Comparison of ENCODE assay signal across 18 cellular contexts in the genomic region with DNA sequence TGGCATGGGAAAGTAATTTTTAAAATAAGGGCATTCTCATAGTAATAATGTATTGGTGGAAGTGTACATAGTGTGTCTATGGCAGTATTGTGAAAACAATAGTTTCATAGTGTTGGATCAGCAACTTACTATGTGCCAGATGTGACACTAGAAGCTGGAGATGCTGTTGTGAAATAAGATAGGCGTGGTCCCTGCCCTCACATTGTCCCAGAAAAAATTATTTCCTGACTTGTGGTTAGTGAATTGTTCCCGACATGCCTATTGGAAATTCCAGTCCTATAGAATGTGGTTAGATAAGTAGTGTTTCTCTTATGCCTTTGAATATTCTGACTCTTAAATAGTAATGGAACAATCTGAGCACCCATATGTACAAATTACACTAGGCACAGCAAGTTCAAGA. TPM values are rescaled to one million over a fixed set of nuclear protein-coding genes. Genes with fewer than 3 reads are reported as not detected.
DNase-seq lines count a peak whose midpoint lies in the region; ATAC-seq and TF ChIP-seq lines count a peak whose summit lies in the region.
"Had no signal": no experiment of that assay in that cellular context is flagged by ENCODE, and none has a peak within 500 bp of the region (broad histone marks: within the 10 kb centered on the region; RNA-seq: fewer than 3 reads in every experiment).

No MANE protein-coding gene starts in this region.

- H2BK12ac ChIP-seq in trophoblast cell (ENCODE audit: low read length) = no peak overlapping the region

- no peak overlapping the region for H4K91ac ChIP-seq in trophoblast cell (ENCODE audit: low read depth, low read length)

- in situ Hi-C loops in GM23248 (cut with MboI) = no loop called here

- H3K18ac ChIP-seq in trophoblast cell (ENCODE audit: low read length) = no peak overlapping the region

- H3F3A ChIP-seq in GM23248 (ENCODE audit: insufficient read depth) = peaks cover 45% of the 10 kb centered on the region

- H2AFZ ChIP-seq in GM23248 (peak overlapping the region; percentile 8; the same call in 1 of the 2 replicates), trophoblast cell (ENCODE audit: insufficient read depth, low read length, poor library complexity) (no peak overlapping the region)
- H2AFZ ChIP-seq: hepatocyte had no signal

- H4K12ac ChIP-seq in trophoblast cell (ENCODE audit: low read depth, low read length) = no peak overlapping the region

- H3K27ac ChIP-seq in GM23248 (peak overlapping the region; percentile 71), trophoblast cell (ENCODE audit: low read depth, low read length) (no peak overlapping the region)
- H3K27ac ChIP-seq: C4-2B, colonic mucosa, hepatocyte, testis had no signal

- H3K9ac ChIP-seq in GM23248 (peak overlapping the region; percentile 16; the same call in 1 of the 2 replicates), trophoblast cell (ENCODE audit: low read length) (no peak overlapping the region)

- no peak overlapping the region for H3K23ac ChIP-seq in trophoblast cell (ENCODE audit: low read length)

- ATAC-seq in GM18867 (IDR thresholded peaks at IDR 0.05; ENCODE audit: unreplicated experiment) = no peak
- no peak for ATAC-seq in GM18519 (IDR thresholded peaks at IDR 0.05; ENCODE audit: low FRiP score, unreplicated experiment)
- ATAC-seq: natural killer cell had no signal

- H2AK5ac ChIP-seq in trophoblast cell (ENCODE audit: low read length) = no peak overlapping the region

- no peak overlapping the region for H3K4ac ChIP-seq in trophoblast cell (ENCODE audit: low read depth, low read length)

- peak overlapping the region; percentile 50 for H3K4me2 ChIP-seq in GM23248 (ENCODE audit: unreplicated experiment)
- H3K4me2 ChIP-seq in trophoblast cell (ENCODE audit: low read length) = no peak overlapping the region
- H3K4me2 ChIP-seq: hepatocyte had no signal

- H3K9me3 ChIP-seq in GM23248 (ENCODE audit: low read depth) (no peaks in the 10 kb centered on the region), trophoblast cell (ENCODE audit: insufficient read depth, low read depth, low read length) (no peaks in the 10 kb centered on the region)
- H3K9me3 ChIP-seq: colonic mucosa, HAP-1, testis had no signal

- H3K27me3 ChIP-seq in GM23248 (replicated peaks; ENCODE audit: insufficient read depth) (no peaks in the 10 kb centered on the region), trophoblast cell (ENCODE audit: insufficient read depth, low read length) (peaks cover 8% of the 10 kb centered on the region)
- H3K27me3 ChIP-seq: colonic mucosa, testis had no signal

- H3K4me3 Mint-ChIP-seq in type B pancreatic cell = no peak overlapping the region
- H3K4me3 Mint-ChIP-seq: natural killer cell had no signal

- TF ChIP-seq CTCF in epithelial cell of esophagus (IDR thresholded peaks at IDR 0.05; ENCODE audit: insufficient read depth, low read depth, low read length, missing control alignments) (no peak), type B pancreatic cell (conservative IDR thresholded peaks at IDR 0.05) (no peak)

- H3K79me2 ChIP-seq in GM23248 (ENCODE audit: insufficient read depth) (no peaks in the 10 kb centered on the region), trophoblast cell (ENCODE audit: control insufficient read depth, insufficient read depth, low read length, poor library complexity) (no peaks in the 10 kb centered on the region)
- H3K79me2 ChIP-seq: hepatocyte had no signal

- no peak overlapping the region for H4K8ac ChIP-seq in trophoblast cell (ENCODE audit: low read depth, low read length)

- H3K36me3 Mint-ChIP-seq in type B pancreatic cell = no peaks in the 10 kb centered on the region
- H3K36me3 Mint-ChIP-seq: natural killer cell had no signal

- no peak overlapping the region for H2BK120ac ChIP-seq in trophoblast cell (ENCODE audit: insufficient read depth, low read length, poor library complexity)

- no peaks in the 10 kb centered on the region for H3K4me1 Mint-ChIP-seq in type B pancreatic cell (ENCODE audit: unreplicated experiment)
- H3K4me1 Mint-ChIP-seq: natural killer cell had no signal

- H3K4me3 ChIP-seq in GM23248 (no peak overlapping the region), epithelial cell of esophagus (ENCODE audit: low read length) (no peak overlapping the region), trophoblast cell (ENCODE audit: low read depth, low read length) (no peak overlapping the region)
- H3K4me3 ChIP-seq: colonic mucosa, HAP-1, hepatocyte, testis had no signal

- peaks cover 23% of the 10 kb centered on the region for H3K27me3 Mint-ChIP-seq in type B pancreatic cell

- WGBS in GM23248 (ENCODE audit: low coverage in 1 of 2, low lambda C conversion rate in 2 of 2, missing lambda C conversion rate in 2 of 2), 2 experiments = 26% methylated on average over 2 of the region's 2 CpGs
- no CpG with 5 or more reads among the region's 2 CpGs for WGBS in trophoblast cell (ENCODE audit: extremely low coverage, insufficient coverage, insufficient read length)

- no peaks in the 10 kb centered on the region for H3K79me1 ChIP-seq in trophoblast cell (ENCODE audit: low read length)

- H2BK5ac ChIP-seq in trophoblast cell (ENCODE audit: low read depth, low read length, poor library complexity) = no peak overlapping the region

- no peaks in the 10 kb centered on the region for H3K9me3 Mint-ChIP-seq in type B pancreatic cell
- H3K9me3 Mint-ChIP-seq: natural killer cell had no signal

- no peaks in the 10 kb centered on the region for H4K20me1 ChIP-seq in GM23248 (ENCODE audit: insufficient read depth)

- H3K4me1 ChIP-seq in GM23248 (ENCODE audit: insufficient read depth) (peaks cover 71% of the 10 kb centered on the region), trophoblast cell (ENCODE audit: control insufficient read depth in 1 of 2, insufficient read depth in 2 of 2, low read length in 2 of 2) (no peaks in the 10 kb centered on the region)
- H3K4me1 ChIP-seq: colonic mucosa, testis had no signal

- DNase-seq in GM23248 (peak; percentile 74), NCI-H69 (lab: John Stamatoyannopoulos, UW) (peak; percentile 64), epithelial cell of esophagus (ENCODE audit: low read depth) (peak; percentile 89), trophoblast cell (peak; percentile 14 to 70), type B pancreatic cell (ENCODE audit: extremely low spot score, unreplicated experiment) (no peak)
- DNase-seq: activated effector memory CD4-positive, alpha-beta T cell treated with anti-CD3 and anti-CD28 coated beads, Interleukin-2, amount 50 U/mL, for 16 hours; aorta; colonic mucosa; kidney; mesenchymal stem cell; natural killer cell; NCI-H446; testis had no signal

- H3K14ac ChIP-seq in trophoblast cell (ENCODE audit: low read length) = no peak overlapping the region

- H3K27ac Mint-ChIP-seq in type B pancreatic cell = no peak overlapping the region
- H3K27ac Mint-ChIP-seq: natural killer cell had no signal

- no peaks in the 10 kb centered on the region for H3K9me2 ChIP-seq in GM23248 (ENCODE audit: insufficient read depth)

- no peaks in the 10 kb centered on the region for H3K36me3 ChIP-seq in GM23248 (ENCODE audit: low read depth)
- H3K36me3 ChIP-seq in trophoblast cell (ENCODE audit: control insufficient read depth in 1 of 2, insufficient read depth in 2 of 2, low read length in 2 of 2) = no peaks in the 10 kb centered on the region
- H3K36me3 ChIP-seq: colonic mucosa, HAP-1 had no signal

RNA-seq across cellular contexts. Expression of gene MTAP, which starts 55.3 kb away (rescaled TPM):
- 26.7 and 29.8 TPM in 2 replicates for total RNA-seq in GM23248 (2014; rRNA removed; shearing (Covaris generic))
- polyA plus RNA-seq in GM23248 (2016; fragmentation: Nextera tagmentation; extraction: Ambion mirVana) = 44.8 and 47.8 TPM in 2 replicates
- 37.1 and 37.8 TPM in 2 replicates for polyA plus RNA-seq in trophoblast cell (2013)
- total RNA-seq in type B pancreatic cell (ENCODE audit: low replicate concordance) = 73.4 and 77.4 TPM in 2 replicates
